Comparison of ENCODE assay signal across 10 cellular contexts in genomic region chr6:119444642-119445557, GRCh38.
DNase-seq lines count a peak whose midpoint lies in the region; ATAC-seq, FAIRE-seq and TF ChIP-seq lines count a peak whose summit lies in the region.
"Had no signal": no experiment of that assay in that cellular context is flagged by ENCODE, and none has a peak within 500 bp of the region (broad histone marks: within the 10 kb centered on the region; RNA-seq: fewer than 3 reads in every experiment).

No MANE protein-coding gene starts in this region.

- H3K14ac ChIP-seq in neuronal stem cell (ENCODE audit: low read length): no peak overlapping the region

- H3K4me3 ChIP-seq in bronchial epithelial cell (ENCODE audit: low read depth, low read length): no peak overlapping the region
- no peak overlapping the region for H3K4me3 ChIP-seq in neuronal stem cell (ENCODE audit: low read length in 2 of 2)
- H3K4me3 ChIP-seq: Peyer's patch had no signal

- no peak overlapping the region for H3K23ac ChIP-seq in neuronal stem cell (ENCODE audit: low read depth, low read length, poor library complexity)

- no peak overlapping the region for H2BK12ac ChIP-seq in neuronal stem cell (ENCODE audit: low read length)

- H3K4me2 ChIP-seq in neuronal stem cell (ENCODE audit: insufficient read depth, low read length, poor library complexity, severe bottlenecking): no peak overlapping the region

- H3K27me3 ChIP-seq in bronchial epithelial cell (ENCODE audit: control insufficient read depth, insufficient read depth, low read length): no peaks in the 10 kb centered on the region
- no peaks in the 10 kb centered on the region for H3K27me3 ChIP-seq in neuronal stem cell (ENCODE audit: control insufficient read depth in 3 of 3, insufficient read depth in 3 of 3, low read depth in 1 of 3, low read length in 3 of 3)
- H3K27me3 ChIP-seq: Peyer's patch had no signal

- no peak for FAIRE-seq in bronchial epithelial cell (lab: Jason Lieb, UNC)

- H4K91ac ChIP-seq in neuronal stem cell (ENCODE audit: low read depth, low read length, poor library complexity): no peak overlapping the region

- H3K18ac ChIP-seq in neuronal stem cell (ENCODE audit: low read length): no peak overlapping the region

- H4K8ac ChIP-seq in neuronal stem cell (ENCODE audit: low read depth, low read length): no peak overlapping the region

- ATAC-seq in GM18502 (IDR thresholded peaks at IDR 0.05; ENCODE audit: poor library complexity, unreplicated experiment) (peak; percentile 74), GM21515 (IDR thresholded peaks at IDR 0.05; ENCODE audit: unreplicated experiment) (peak; percentile 57), HG03175 (IDR thresholded peaks at IDR 0.05; ENCODE audit: unreplicated experiment) (peak; percentile 81)

- WGBS in neuronal stem cell (ENCODE audit: extremely low coverage in 2 of 2, insufficient read length in 2 of 2, insufficient replicate concordance in 1 of 2), 2 donors: no CpG with 5 or more reads among the region's 4 CpGs

- no peak overlapping the region for H3K4ac ChIP-seq in neuronal stem cell (ENCODE audit: low read length)

- H3K9ac ChIP-seq in neuronal stem cell (ENCODE audit: low read depth, low read length, poor library complexity): no peak overlapping the region

- H2AK5ac ChIP-seq in neuronal stem cell (ENCODE audit: low read depth, low read length): no peak overlapping the region

- H2BK5ac ChIP-seq in neuronal stem cell (ENCODE audit: low read length): no peak overlapping the region

- H3K27ac ChIP-seq in neuronal stem cell (replicated peaks; ENCODE audit: low read length): no peak overlapping the region
- H3K27ac ChIP-seq: Peyer's patch had no signal

- no peaks in the 10 kb centered on the region for H3K9me3 ChIP-seq in neuronal stem cell (replicated peaks in 1 of 2; ENCODE audit: control insufficient read depth in 2 of 2, insufficient read depth in 1 of 2, low read depth in 1 of 2, low read length in 2 of 2)
- H3K9me3 ChIP-seq: Peyer's patch had no signal

- TF ChIP-seq CTCF in bronchial epithelial cell (IDR thresholded peaks at IDR 0.05; ENCODE audit: insufficient read depth, low read length, severe bottlenecking): no peak

- no peak overlapping the region for H2AFZ ChIP-seq in neuronal stem cell (ENCODE audit: low read length)

- DNase-seq in bronchial epithelial cell (ENCODE audit: low read depth) (peak; percentile 54), neuronal stem cell (ENCODE audit: low spot score) (no peak), mesenteric fat pad (ENCODE audit: low spot score) (no peak)
- no peak for DNase-seq in stimulated activated naive CD4-positive, alpha-beta T cell (lab: John Stamatoyannopoulos, UW)
- DNase-seq in activated T-cell treated with anti-CD3 and anti-CD28 coated beads, Interleukin-2, amount 50 U/mL, for 1 hour: no peak
- DNase-seq: effector memory CD4-positive, alpha-beta T cell; Peyer's patch had no signal

- no peak overlapping the region for H2BK15ac ChIP-seq in neuronal stem cell (ENCODE audit: low read length)

- H3K79me1 ChIP-seq in neuronal stem cell (ENCODE audit: low read depth, low read length): no peaks in the 10 kb centered on the region

- no peak overlapping the region for H2BK120ac ChIP-seq in neuronal stem cell (ENCODE audit: low read depth, low read length)

- H3K36me3 ChIP-seq in bronchial epithelial cell (ENCODE audit: control insufficient read depth, insufficient read depth, low read length) (no peaks in the 10 kb centered on the region), neuronal stem cell (replicated peaks in 1 of 2; ENCODE audit: control insufficient read depth in 2 of 2, insufficient read depth in 2 of 2, low read length in 2 of 2) (no peaks in the 10 kb centered on the region)
- H3K36me3 ChIP-seq: Peyer's patch had no signal

- peaks cover 0 to 6% of the 10 kb centered on the region in 2 donors for H3K4me1 ChIP-seq in neuronal stem cell (ENCODE audit: control insufficient read depth in 2 of 2, insufficient read depth in 1 of 2, low read depth in 1 of 2, low read length in 2 of 2)
